Comparison of ENCODE assay signal across 1 cellular context in the genomic region with DNA sequence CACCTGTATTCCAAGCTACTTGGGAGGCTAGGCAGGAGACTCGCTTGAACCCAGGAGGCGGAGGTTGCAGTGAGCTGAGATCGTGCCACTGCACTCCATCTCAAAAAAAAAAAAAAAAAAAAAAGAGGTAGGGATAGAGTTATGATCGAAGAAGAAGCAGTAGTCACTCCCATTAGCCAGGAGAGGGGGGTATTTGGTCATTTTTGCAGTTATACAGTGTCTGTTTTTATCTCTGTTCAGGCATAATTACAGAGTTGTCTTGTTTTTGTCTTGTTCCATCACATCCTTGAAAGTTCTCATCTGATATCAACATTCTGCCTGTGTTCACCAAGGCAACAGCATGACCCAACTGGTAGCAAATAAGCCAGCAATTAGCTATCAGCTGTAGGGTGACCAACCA.
TF ChIP-seq lines count a peak whose summit lies in the region.

No MANE protein-coding gene starts in this region.

TF ChIP-seq in GM12878, 131 proteins besides CTCF, POLR2A, EP300 and RAD21 (continued from another document):
- no peak for TF ChIP-seq HDAC6 (IDR thresholded peaks at IDR 0.05; ENCODE audit: unreplicated experiment)
- TF ChIP-seq RAD51 (IDR thresholded peaks at IDR 0.05), result no peak
